Comparison of ENCODE assay signal across 1 cellular context in the genomic region with DNA sequence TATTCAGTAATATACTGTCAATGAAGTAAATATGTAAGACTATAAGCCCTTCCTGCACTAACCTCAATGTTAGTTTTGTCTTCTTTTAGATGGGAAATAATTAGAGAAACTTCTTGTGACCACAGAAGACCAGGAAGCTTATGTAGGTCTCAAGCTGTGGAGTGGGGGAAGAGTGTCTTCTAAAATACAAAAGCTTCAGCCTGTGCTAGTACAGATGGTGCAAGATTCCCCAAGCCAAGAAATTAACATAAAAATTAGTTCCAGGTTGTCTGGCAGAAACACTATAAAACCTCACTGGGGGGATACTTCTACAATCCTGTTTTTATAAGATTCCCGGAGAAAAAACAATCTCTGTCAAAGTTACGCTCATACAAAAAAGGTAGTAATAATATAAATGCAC.
TF ChIP-seq lines count a peak whose summit lies in the region.

No MANE protein-coding gene starts in this region.

TF ChIP-seq in H1, 55 proteins besides CTCF, POLR2A, EP300 and RAD21 (continued from another document):
- TF ChIP-seq RNF2 (IDR thresholded peaks at IDR 0.05; ENCODE audit: borderline replicate concordance, low read depth, low read length, missing control alignments, poor library complexity, severe bottlenecking): no peak
- TF ChIP-seq, protein P1, sequence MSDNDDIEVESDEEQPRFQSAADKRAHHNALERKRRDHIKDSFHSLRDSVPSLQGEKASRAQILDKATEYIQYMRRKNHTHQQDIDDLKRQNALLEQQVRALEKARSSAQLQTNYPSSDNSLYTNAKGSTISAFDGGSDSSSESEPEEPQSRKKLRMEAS (IDR thresholded peaks at IDR 0.05): no peak
- no peak for TF ChIP-seq RXRA (IDR thresholded peaks at IDR 0.05; ENCODE audit: insufficient read depth, low read depth, low read length)
- TF ChIP-seq, protein P2, sequence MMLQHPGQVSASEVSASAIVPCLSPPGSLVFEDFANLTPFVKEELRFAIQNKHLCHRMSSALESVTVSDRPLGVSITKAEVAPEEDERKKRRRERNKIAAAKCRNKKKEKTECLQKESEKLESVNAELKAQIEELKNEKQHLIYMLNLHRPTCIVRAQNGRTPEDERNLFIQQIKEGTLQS (IDR thresholded peaks at IDR 0.05; ENCODE audit: insufficient read depth, low read depth, low read length): no peak
- TF ChIP-seq TEAD4 (IDR thresholded peaks at IDR 0.05; ENCODE audit: low read depth, low read length): no peak
- TF ChIP-seq, protein P3, sequence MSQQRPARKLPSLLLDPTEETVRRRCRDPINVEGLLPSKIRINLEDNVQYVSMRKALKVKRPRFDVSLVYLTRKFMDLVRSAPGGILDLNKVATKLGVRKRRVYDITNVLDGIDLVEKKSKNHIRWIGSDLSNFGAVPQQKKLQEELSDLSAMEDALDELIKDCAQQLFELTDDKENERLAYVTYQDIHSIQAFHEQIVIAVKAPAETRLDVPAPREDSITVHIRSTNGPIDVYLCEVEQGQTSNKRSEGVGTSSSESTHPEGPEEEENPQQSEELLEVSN (IDR thresholded peaks at IDR 0.05): no peak
- no peak for TF ChIP-seq GABPA (IDR thresholded peaks at IDR 0.05; ENCODE audit: borderline replicate concordance, insufficient read depth, low read length)
- TF ChIP-seq EGR1 (IDR thresholded peaks at IDR 0.05; ENCODE audit: borderline replicate concordance, low read depth, low read length): no peak
- no peak for TF ChIP-seq HDAC6 (IDR thresholded peaks at IDR 0.05; ENCODE audit: low read depth, low read length)
- TF ChIP-seq NANOG (IDR thresholded peaks at IDR 0.05; ENCODE audit: insufficient read depth, low read depth, low read length, poor library complexity, severe bottlenecking): no peak
- TF ChIP-seq SP2 (IDR thresholded peaks at IDR 0.05; ENCODE audit: low read length): no peak
- TF ChIP-seq BRCA1 (IDR thresholded peaks at IDR 0.05; ENCODE audit: low read depth, low read length): no peak
- no peak for TF ChIP-seq BCL11A (IDR thresholded peaks at IDR 0.05; ENCODE audit: low read depth in 2 of 2, low read length in 2 of 2)
- TF ChIP-seq ZNF274 (IDR thresholded peaks at IDR 0.05; ENCODE audit: borderline replicate concordance, extremely low read depth, low read length): no peak
- TF ChIP-seq JUND (IDR thresholded peaks at IDR 0.05; ENCODE audit: low read length): no peak
